In genomic region chr1:111755321-111756123, GRCh38 we compare ENCODE assay signal across 1 cellular context.
TF ChIP-seq lines count a peak whose summit lies in the region.

DDX20 (plus strand) TSS chr1:111755901; CDS start chr1:111755925, 24 bp downstream.

TF ChIP-seq in K562, 482 proteins besides CTCF, POLR2A, EP300 and RAD21 (continued from another document and continues in another):
- no peak for TF ChIP-seq MCM3 (IDR thresholded peaks at IDR 0.05)
- TF ChIP-seq MNT (conservative IDR thresholded peaks at IDR 0.05) = peak; percentile 91 to 97
- peak; percentile 80 for TF ChIP-seq TFAP4 (CRISPR knock-in tag; IDR thresholded peaks at IDR 0.05; ENCODE audit: borderline replicate concordance)
- peak; percentile 58 for TF ChIP-seq SMC3 (conservative IDR thresholded peaks at IDR 0.05; ENCODE audit: insufficient read depth, low read depth, low read length)
- TF ChIP-seq HBP1 (CRISPR knock-in tag; IDR thresholded peaks at IDR 0.05) = 0 out of 2 replicates have a peak, but pooled peaks have one; percentile 17
- TF ChIP-seq CREB3L1 (IDR thresholded peaks at IDR 0.05; ENCODE audit: borderline replicate concordance, low read depth) = peak; percentile 91
- TF ChIP-seq CTCFL (IDR thresholded peaks at IDR 0.05; ENCODE audit: borderline replicate concordance, insufficient read depth, low read depth, low read length, poor library complexity, severe bottlenecking) = peak; percentile 93
- 0 out of 2 replicates have a peak, but pooled peaks have one; percentile 74 for TF ChIP-seq ZNF589 (CRISPR knock-in tag; IDR thresholded peaks at IDR 0.05; ENCODE audit: low read depth)
- peak; percentile 27 for TF ChIP-seq SP2 (IDR thresholded peaks at IDR 0.05; ENCODE audit: extremely low read depth, low read depth, low read length, poor library complexity, severe bottlenecking)
- peak; percentile 92 for TF ChIP-seq TAF7 (tag; IDR thresholded peaks at IDR 0.05)
- TF ChIP-seq NFATC3 (IDR thresholded peaks at IDR 0.05) = 0 out of 2 replicates have a peak, but pooled peaks have one; percentile 15
- peak; percentile 60; the same call in 1 of the 2 replicates for TF ChIP-seq NCOA6 (IDR thresholded peaks at IDR 0.05)
- TF ChIP-seq ARHGAP35 (IDR thresholded peaks at IDR 0.05; ENCODE audit: partially characterized antibody) = peak; percentile 95
- TF ChIP-seq ARID1B (IDR thresholded peaks at IDR 0.05) = peak; percentile 50; the same call in 1 of the 2 replicates
- TF ChIP-seq NBN (IDR thresholded peaks at IDR 0.05; ENCODE audit: low read depth) = peak; percentile 70; the same call in 1 of the 2 replicates
- peak; percentile 73 for TF ChIP-seq NR2C1 (IDR thresholded peaks at IDR 0.05)
- TF ChIP-seq NR2C1 (tag; IDR thresholded peaks at IDR 0.05) = peak; percentile 68
- peak; percentile 74 for TF ChIP-seq ATF3 (IDR thresholded peaks at IDR 0.05)
- TF ChIP-seq ATF3 (CRISPR knock-in tag; conservative IDR thresholded peaks at IDR 0.05) = 0 out of 2 replicates have a peak, but pooled peaks have one; percentile 21
- peak; percentile 63 for TF ChIP-seq ZNF143 (CRISPR knock-in tag; IDR thresholded peaks at IDR 0.05)
- no peak for TF ChIP-seq USF2 (CRISPR knock-in tag; IDR thresholded peaks at IDR 0.05)
- no peak for TF ChIP-seq DLX4 (CRISPR knock-in tag; IDR thresholded peaks at IDR 0.05)
- TF ChIP-seq ZBTB7A (IDR thresholded peaks at IDR 0.05; ENCODE audit: borderline replicate concordance, control insufficient read depth, low read depth, low read length) = peak; percentile 32; the same call in 1 of the 2 replicates
- TF ChIP-seq KLF13 (tag; IDR thresholded peaks at IDR 0.05; ENCODE audit: borderline replicate concordance, low read depth) = peak; percentile 96
- peak; percentile 87; the same call in 1 of the 2 replicates for TF ChIP-seq NR4A1 (CRISPR knock-in tag; IDR thresholded peaks at IDR 0.05)
- peak; percentile 46; the same call in 1 of the 2 replicates for TF ChIP-seq NR4A1 (tag; IDR thresholded peaks at IDR 0.05)
- peak; percentile 91 for TF ChIP-seq DIDO1 (tag; IDR thresholded peaks at IDR 0.05; ENCODE audit: low read depth)
- no peak; the same call in 1 of the 2 replicates for TF ChIP-seq FOXK1 (CRISPR knock-in tag; IDR thresholded peaks at IDR 0.05; ENCODE audit: borderline replicate concordance)
- TF ChIP-seq HSF4 (CRISPR knock-in tag; IDR thresholded peaks at IDR 0.05; ENCODE audit: borderline replicate concordance) = no peak
- TF ChIP-seq NR2C2 (CRISPR knock-in tag; IDR thresholded peaks at IDR 0.05) = no peak; the same call in 1 of the 2 replicates
- peak; percentile 86 for TF ChIP-seq NR2C2 (tag; IDR thresholded peaks at IDR 0.05)
- TF ChIP-seq GTF2F1 (IDR thresholded peaks at IDR 0.05; ENCODE audit: low read depth, low read length) = 0 out of 2 replicates have a peak, but pooled peaks have one; percentile 63
- TF ChIP-seq MXD1 (CRISPR knock-in tag; IDR thresholded peaks at IDR 0.05; ENCODE audit: borderline replicate concordance, poor library complexity, severe bottlenecking) = peak; percentile 54
- TF ChIP-seq ZHX1 (conservative IDR thresholded peaks at IDR 0.05; ENCODE audit: low read length) = peak; percentile 88
- peak; percentile 42 for TF ChIP-seq U2AF1 (optimal IDR thresholded peaks at IDR 0.05; ENCODE audit: low read depth, low read length)
- 0 out of 2 replicates have a peak, but pooled peaks have one; percentile 16 for TF ChIP-seq SREBF1 (IDR thresholded peaks at IDR 0.05; ENCODE audit: borderline replicate concordance, low read depth, low read length)
- TF ChIP-seq ZNF133 (CRISPR knock-in tag; IDR thresholded peaks at IDR 0.05) = no peak
- no peak for TF ChIP-seq DDX20 (tag; IDR thresholded peaks at IDR 0.05; ENCODE audit: low read depth)
- no peak for TF ChIP-seq ZNF408 (CRISPR knock-in tag; IDR thresholded peaks at IDR 0.05; ENCODE audit: low read depth)
- peak; percentile 39; the same call in 1 of the 2 replicates for TF ChIP-seq CBFA2T3 (IDR thresholded peaks at IDR 0.05)
- no peak for TF ChIP-seq GTF2B (IDR thresholded peaks at IDR 0.05; ENCODE audit: extremely low read depth, insufficient read length)
- no peak for TF ChIP-seq MTF1 (CRISPR knock-in tag; IDR thresholded peaks at IDR 0.05; ENCODE audit: borderline replicate concordance)
- no peak for TF ChIP-seq CREB3 (tag; conservative IDR thresholded peaks at IDR 0.05; ENCODE audit: low read depth)
- TF ChIP-seq ZNF717 (CRISPR knock-in tag; IDR thresholded peaks at IDR 0.05) = no peak
- TF ChIP-seq ZNF785 (CRISPR knock-in tag; IDR thresholded peaks at IDR 0.05) = no peak
- TF ChIP-seq TAF1 (IDR thresholded peaks at IDR 0.05; ENCODE audit: control insufficient read depth, extremely low read depth, insufficient read depth, low read length, severe bottlenecking) = peak; percentile 94
- no peak for TF ChIP-seq ZNF124 (CRISPR knock-in tag; IDR thresholded peaks at IDR 0.05)
- peak; percentile 95 for TF ChIP-seq SIN3B (IDR thresholded peaks at IDR 0.05; ENCODE audit: low read depth)
- no peak for TF ChIP-seq ZNF79 (CRISPR knock-in tag; IDR thresholded peaks at IDR 0.05; ENCODE audit: low read depth)
- 0 out of 2 replicates have a peak, but pooled peaks have one; percentile 30 for TF ChIP-seq DMBX1 (CRISPR knock-in tag; IDR thresholded peaks at IDR 0.05; ENCODE audit: borderline replicate concordance)
- TF ChIP-seq MYC (IDR thresholded peaks at IDR 0.05; ENCODE audit: low read depth, low read length) = peak; percentile 91
- no peak; the same call in 1 of the 2 replicates for TF ChIP-seq MYC (CRISPR knock-in tag; IDR thresholded peaks at IDR 0.05; ENCODE audit: borderline replicate concordance, low read depth)
